ENCODE assay signal across 1 cellular context in the genomic region with DNA sequence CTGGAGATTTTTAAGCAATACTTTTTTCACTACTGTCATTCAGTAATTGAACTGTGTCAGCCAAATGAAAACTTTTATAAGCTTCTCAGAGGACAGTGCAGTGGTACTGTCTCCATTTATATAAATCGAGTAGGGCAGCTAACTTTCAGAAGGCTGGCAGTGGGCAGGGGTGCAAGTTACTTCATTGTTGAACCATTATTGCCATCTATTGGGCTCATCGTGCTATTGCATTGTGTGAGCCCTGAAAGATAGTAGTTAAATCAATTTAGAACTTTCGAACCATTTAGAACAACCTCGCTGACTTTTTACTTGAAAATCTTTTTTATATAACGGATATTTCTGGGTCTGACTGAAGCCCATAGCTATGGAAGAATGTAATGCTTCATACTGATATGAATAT.
A peak's percentile ranks its signal among the peaks of the same experiment; 100 is the strongest.
TF ChIP-seq lines count a peak whose summit lies in the region.

No MANE protein-coding gene starts in this region.

TF ChIP-seq in HepG2, 621 proteins besides CTCF, POLR2A, EP300 and RAD21 (continued from another document):
- TF ChIP-seq, protein P1, sequence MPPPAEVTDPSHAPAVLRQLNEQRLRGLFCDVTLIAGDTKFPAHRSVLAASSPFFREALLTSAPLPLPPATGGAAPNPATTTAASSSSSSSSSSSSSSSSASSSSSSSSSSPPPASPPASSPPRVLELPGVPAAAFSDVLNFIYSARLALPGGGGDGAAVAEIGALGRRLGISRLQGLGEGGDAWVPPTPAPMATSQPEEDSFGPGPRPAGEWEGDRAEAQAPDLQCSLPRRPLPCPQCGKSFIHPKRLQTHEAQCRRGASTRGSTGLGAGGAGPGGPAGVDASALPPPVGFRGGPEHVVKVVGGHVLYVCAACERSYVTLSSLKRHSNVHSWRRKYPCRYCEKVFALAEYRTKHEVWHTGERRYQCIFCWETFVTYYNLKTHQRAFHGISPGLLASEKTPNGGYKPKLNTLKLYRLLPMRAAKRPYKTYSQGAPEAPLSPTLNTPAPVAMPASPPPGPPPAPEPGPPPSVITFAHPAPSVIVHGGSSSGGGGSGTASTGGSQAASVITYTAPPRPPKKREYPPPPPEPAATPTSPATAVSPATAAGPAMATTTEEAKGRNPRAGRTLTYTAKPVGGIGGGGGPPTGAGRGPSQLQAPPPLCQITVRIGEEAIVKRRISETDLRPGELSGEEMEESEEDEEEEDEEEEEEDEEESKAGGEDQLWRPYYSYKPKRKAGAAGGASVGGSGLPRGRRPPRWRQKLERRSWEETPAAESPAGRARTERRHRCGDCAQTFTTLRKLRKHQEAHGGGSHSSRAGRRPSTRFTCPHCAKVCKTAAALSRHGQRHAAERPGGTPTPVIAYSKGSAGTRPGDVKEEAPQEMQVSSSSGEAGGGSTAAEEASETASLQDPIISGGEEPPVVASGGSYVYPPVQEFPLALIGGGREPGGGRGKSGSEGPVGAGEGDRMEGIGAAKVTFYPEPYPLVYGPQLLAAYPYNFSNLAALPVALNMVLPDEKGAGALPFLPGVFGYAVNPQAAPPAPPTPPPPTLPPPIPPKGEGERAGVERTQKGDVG (CRISPR knock-in tag; IDR thresholded peaks at IDR 0.05; ENCODE audit: borderline replicate concordance) = no peak
- TF ChIP-seq BCL6 (CRISPR knock-in tag; IDR thresholded peaks at IDR 0.05) = no peak
- TF ChIP-seq NR0B2 (CRISPR knock-in tag; IDR thresholded peaks at IDR 0.05) = no peak
- TF ChIP-seq, protein P2, sequence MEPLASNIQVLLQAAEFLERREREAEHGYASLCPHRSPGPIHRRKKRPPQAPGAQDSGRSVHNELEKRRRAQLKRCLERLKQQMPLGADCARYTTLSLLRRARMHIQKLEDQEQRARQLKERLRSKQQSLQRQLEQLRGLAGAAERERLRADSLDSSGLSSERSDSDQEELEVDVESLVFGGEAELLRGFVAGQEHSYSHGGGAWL (CRISPR knock-in tag; IDR thresholded peaks at IDR 0.05) = no peak
- TF ChIP-seq ZSCAN25 (CRISPR knock-in tag; IDR thresholded peaks at IDR 0.05) = 0 out of 2 replicates have a peak, but pooled peaks have one; percentile 40
- no peak for TF ChIP-seq JARID2 (CRISPR knock-in tag; IDR thresholded peaks at IDR 0.05; ENCODE audit: insufficient replicate concordance)
- TF ChIP-seq ZNF710 (CRISPR knock-in tag; IDR thresholded peaks at IDR 0.05; ENCODE audit: borderline replicate concordance) = no peak
- TF ChIP-seq ZNF296 (CRISPR knock-in tag; conservative IDR thresholded peaks at IDR 0.05) = no peak
- TF ChIP-seq ZNF720 (CRISPR knock-in tag; IDR thresholded peaks at IDR 0.05) = no peak
- TF ChIP-seq, protein P3, sequence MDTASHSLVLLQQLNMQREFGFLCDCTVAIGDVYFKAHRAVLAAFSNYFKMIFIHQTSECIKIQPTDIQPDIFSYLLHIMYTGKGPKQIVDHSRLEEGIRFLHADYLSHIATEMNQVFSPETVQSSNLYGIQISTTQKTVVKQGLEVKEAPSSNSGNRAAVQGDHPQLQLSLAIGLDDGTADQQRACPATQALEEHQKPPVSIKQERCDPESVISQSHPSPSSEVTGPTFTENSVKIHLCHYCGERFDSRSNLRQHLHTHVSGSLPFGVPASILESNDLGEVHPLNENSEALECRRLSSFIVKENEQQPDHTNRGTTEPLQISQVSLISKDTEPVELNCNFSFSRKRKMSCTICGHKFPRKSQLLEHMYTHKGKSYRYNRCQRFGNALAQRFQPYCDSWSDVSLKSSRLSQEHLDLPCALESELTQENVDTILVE (CRISPR knock-in tag; IDR thresholded peaks at IDR 0.05) = no peak
- TF ChIP-seq ARNT2 (CRISPR knock-in tag; IDR thresholded peaks at IDR 0.05; ENCODE audit: low read depth) = no peak
- TF ChIP-seq MIXL1 (CRISPR knock-in tag; IDR thresholded peaks at IDR 0.05) = 0 out of 2 replicates have a peak, but pooled peaks have one; percentile 23
- TF ChIP-seq ZNF275 (CRISPR knock-in tag; IDR thresholded peaks at IDR 0.05; ENCODE audit: borderline replicate concordance) = no peak
- no peak for TF ChIP-seq PHF8 (CRISPR knock-in tag; IDR thresholded peaks at IDR 0.05)
- TF ChIP-seq KLF6 (CRISPR knock-in tag; IDR thresholded peaks at IDR 0.05) = no peak
- TF ChIP-seq, protein P4, sequence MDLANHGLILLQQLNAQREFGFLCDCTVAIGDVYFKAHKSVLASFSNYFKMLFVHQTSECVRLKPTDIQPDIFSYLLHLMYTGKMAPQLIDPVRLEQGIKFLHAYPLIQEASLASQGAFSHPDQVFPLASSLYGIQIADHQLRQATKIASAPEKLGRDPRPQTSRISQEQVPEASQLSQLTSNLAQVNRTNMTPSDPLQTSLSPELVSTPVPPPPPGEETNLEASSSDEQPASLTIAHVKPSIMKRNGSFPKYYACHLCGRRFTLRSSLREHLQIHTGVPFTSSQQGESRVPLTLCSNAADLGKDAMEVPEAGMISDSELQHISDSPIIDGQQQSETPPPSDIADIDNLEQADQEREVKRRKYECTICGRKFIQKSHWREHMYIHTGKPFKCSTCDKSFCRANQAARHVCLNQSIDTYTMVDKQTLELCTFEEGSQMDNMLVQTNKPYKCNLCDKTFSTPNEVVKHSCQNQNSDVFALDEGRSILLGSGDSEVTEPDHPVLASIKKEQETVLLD (CRISPR knock-in tag; IDR thresholded peaks at IDR 0.05; ENCODE audit: low read depth) = no peak
- no peak for TF ChIP-seq FOXA3 (CRISPR knock-in tag; IDR thresholded peaks at IDR 0.05)
- TF ChIP-seq, protein P5, sequence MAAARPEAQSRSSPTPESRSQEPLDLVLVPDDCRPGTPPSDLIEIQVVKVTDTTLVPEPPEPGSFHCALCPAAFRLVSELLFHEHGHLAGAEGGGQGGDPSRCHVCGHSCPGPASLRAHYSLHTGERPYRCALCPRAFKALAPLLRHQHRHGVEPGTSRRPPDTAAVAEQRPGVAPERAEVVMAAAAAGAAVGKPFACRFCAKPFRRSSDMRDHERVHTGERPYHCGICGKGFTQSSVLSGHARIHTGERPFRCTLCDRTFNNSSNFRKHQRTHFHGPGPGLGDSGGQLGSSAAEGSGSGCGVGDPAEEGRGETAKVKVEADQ (CRISPR knock-in tag; IDR thresholded peaks at IDR 0.05; ENCODE audit: borderline replicate concordance) = no peak
- TF ChIP-seq TCF12 (IDR thresholded peaks at IDR 0.05) = no peak
- TF ChIP-seq TCF12 (CRISPR knock-in tag; IDR thresholded peaks at IDR 0.05) = no peak
- TF ChIP-seq MXD4 (CRISPR knock-in tag; IDR thresholded peaks at IDR 0.05) = no peak
- TF ChIP-seq SP1 (IDR thresholded peaks at IDR 0.05) = no peak
- no peak for TF ChIP-seq SP1 (CRISPR knock-in tag; IDR thresholded peaks at IDR 0.05)
- TF ChIP-seq ZNF124 (CRISPR knock-in tag; IDR thresholded peaks at IDR 0.05) = no peak
- TF ChIP-seq RORA (CRISPR knock-in tag; IDR thresholded peaks at IDR 0.05) = no peak
- 0 out of 2 replicates have a peak, but pooled peaks have one; percentile 10 for TF ChIP-seq CEBPG (CRISPR knock-in tag; IDR thresholded peaks at IDR 0.05)
- peak; percentile 92 for TF ChIP-seq STAG1 (CRISPR knock-in tag; IDR thresholded peaks at IDR 0.05)
- no peak for TF ChIP-seq ZNF138 (CRISPR knock-in tag; IDR thresholded peaks at IDR 0.05; ENCODE audit: low read depth)
- no peak for TF ChIP-seq ZNF672 (CRISPR knock-in tag; IDR thresholded peaks at IDR 0.05)
- TF ChIP-seq CENPT (CRISPR knock-in tag; IDR thresholded peaks at IDR 0.05; ENCODE audit: low read depth) = no peak
- TF ChIP-seq ZSCAN30 (CRISPR knock-in tag; IDR thresholded peaks at IDR 0.05) = no peak
